Comparison of ENCODE assay signal across 11 cellular contexts in the genomic region with DNA sequence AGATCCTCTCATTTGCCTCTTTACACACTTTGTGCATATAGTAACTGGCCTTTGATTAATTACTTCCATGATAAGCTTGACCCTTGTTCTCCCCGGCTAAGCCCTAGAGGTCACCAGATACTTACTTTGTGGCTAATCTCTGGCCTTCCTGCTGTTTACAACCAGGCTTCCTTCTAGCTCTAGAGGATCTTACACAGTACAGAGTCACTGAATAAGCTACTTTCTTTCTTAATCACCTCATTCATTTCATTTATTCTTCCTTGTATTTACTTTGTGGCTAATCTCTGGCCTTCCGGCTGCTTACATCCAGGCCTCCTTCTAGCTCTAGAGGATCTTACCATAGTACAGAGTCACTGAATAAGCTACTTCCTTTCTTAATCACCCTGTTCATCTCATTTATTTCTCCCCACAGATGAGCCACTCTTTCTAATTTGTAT.
DNase-seq lines count a peak whose midpoint lies in the region; ATAC-seq, FAIRE-seq and TF ChIP-seq lines count a peak whose summit lies in the region.
"Had no signal": no experiment of that assay in that cellular context is flagged by ENCODE, and none has a peak within 500 bp of the region (broad histone marks: within the 10 kb centered on the region; RNA-seq: fewer than 3 reads in every experiment).

No MANE protein-coding gene starts in this region.

- in situ Hi-C loops in IMR-90 (cut with MboI; ENCODE audit: low sequenced_read_pairs): no loop called here
- in situ Hi-C loops in HepG2 (cut with HindIII; ENCODE audit: extremely low pct_ligation_motif_present, low pct_unique_long_range_greater_than_20kb): no loop called here

- no peak overlapping the region for H4K5ac ChIP-seq in IMR-90 (ENCODE audit: low read depth, low read length)

- no peak overlapping the region for H3K4me2 ChIP-seq in IMR-90 (ENCODE audit: low read depth, low read length)
- H3K4me2 ChIP-seq in HepG2 (ENCODE audit: low read depth, low read length): no peak overlapping the region

- no peak overlapping the region for H3K18ac ChIP-seq in IMR-90 (ENCODE audit: low read depth, low read length)

- no peak overlapping the region for H2BK15ac ChIP-seq in IMR-90 (ENCODE audit: low read depth, low read length)

- no peak for TF ChIP-seq EP300 in HepG2 (IDR thresholded peaks at IDR 0.05; ENCODE audit: low read depth in 2 of 2, low read length in 2 of 2)
- no peak for TF ChIP-seq EP300 in HepG2 (CRISPR knock-in tag; IDR thresholded peaks at IDR 0.05; ENCODE audit: borderline replicate concordance)

- H3K36me3 ChIP-seq in IMR-90 (ENCODE audit: control insufficient read depth, insufficient read depth, low read length) (no peaks in the 10 kb centered on the region), body of pancreas (replicated peaks in 1 of 2; ENCODE audit: insufficient read depth in 1 of 2, low read depth in 2 of 2) (no peaks in the 10 kb centered on the region), HepG2 (replicated peaks in 1 of 2; ENCODE audit: control insufficient read depth in 1 of 2, insufficient read depth in 2 of 2, low read length in 2 of 2) (no peaks in the 10 kb centered on the region)

- no peak overlapping the region for H3K4ac ChIP-seq in IMR-90 (ENCODE audit: low read depth, low read length)

- H2BK120ac ChIP-seq in IMR-90 (ENCODE audit: low read depth, low read length): no peak overlapping the region

- peaks cover 2% of the 10 kb centered on the region for H3K36me3 Mint-ChIP-seq in T-helper 17 cell (ENCODE audit: low read depth)
- H3K36me3 Mint-ChIP-seq: IgD-negative memory B cell had no signal

- POLR2A ChIA-PET in IMR-90 (lab: Charles Lee; ENCODE audit: unreplicated experiment): no interaction called here
- POLR2A ChIA-PET in HepG2 (lab: Yijun Ruan, JAX): no interaction called here

- peaks cover 2% of the 10 kb centered on the region; the same call in 1 of the 2 replicates for H3K9me3 ChIP-seq in IMR-90 (ENCODE audit: control insufficient read depth, insufficient read depth, low read length)
- H3K9me3 ChIP-seq in body of pancreas: no peaks in the 10 kb centered on the region
- H3K9me3 ChIP-seq in HepG2 (ENCODE audit: low read length): no peaks in the 10 kb centered on the region
- H3K9me3 ChIP-seq in T-helper 17 cell (ENCODE audit: control insufficient read depth, low read length, poor library complexity, severe bottlenecking): no peaks in the 10 kb centered on the region

- CTCF ChIA-PET in IMR-90 (lab: Yijun Ruan, JAX) (interaction anchor here (0.7 to 1.9 kb wide), 13 partner anchors 11 to 450 kb away, joined by 3 to 12 read pairs (median 3); no protein-coding TSS in a partner anchor), HepG2 (lab: Yijun Ruan, JAX; ENCODE audit: low intra/inter-chr PET ratio, low total read pairs) (no interaction called here)

- H3K4me3 Mint-ChIP-seq in T-helper 17 cell: no peak overlapping the region
- H3K4me3 Mint-ChIP-seq: IgD-negative memory B cell had no signal

- H2AFZ ChIP-seq in IMR-90 (replicated peaks; ENCODE audit: low read length, poor library complexity) (no peak overlapping the region), HepG2 (ENCODE audit: low read length) (no peak overlapping the region)

- BruUV-seq in IMR-90 (replicated peaks; lab: Mats Ljungman, UMichigan): no TSS peak
- BruUV-seq in HepG2 (replicated peaks; lab: Mats Ljungman, UMichigan): no TSS peak

- H3K4me1 Mint-ChIP-seq in T-helper 17 cell: no peaks in the 10 kb centered on the region
- H3K4me1 Mint-ChIP-seq: IgD-negative memory B cell had no signal

- H2BK20ac ChIP-seq in IMR-90 (ENCODE audit: low read depth, low read length): no peak overlapping the region

- H3K27ac Mint-ChIP-seq in T-helper 17 cell: no peak overlapping the region
- H3K27ac Mint-ChIP-seq: IgD-negative memory B cell had no signal

- ATAC-seq in IMR-90 (ENCODE audit: low read depth): peak; percentile 98
- ATAC-seq in body of pancreas: peak; percentile 78
- ATAC-seq in HepG2: no peak
- ATAC-seq in T-helper 17 cell: no peak
- no peak for ATAC-seq in activated CD4-positive, CD25-positive, alpha-beta regulatory T cell treated with anti-CD3 and anti-CD28 coated beads, Interleukin-2, amount 50 U/mL, for 24 hours
- no peak for ATAC-seq in GM18907 (IDR thresholded peaks at IDR 0.05; ENCODE audit: unreplicated experiment)

- H3K56ac ChIP-seq in IMR-90 (ENCODE audit: extremely low read depth, insufficient read depth, low read length): no peak overlapping the region

- peak; percentile 28; the same call in 1 of the 2 replicates for TF ChIP-seq RAD21 in IMR-90 (IDR thresholded peaks at IDR 0.05; ENCODE audit: low read length)
- TF ChIP-seq RAD21 in HepG2 (CRISPR knock-in tag; IDR thresholded peaks at IDR 0.05): no peak

- H3K4me3 ChIP-seq in AG10803 (ENCODE audit: low read length) (no peak overlapping the region), IMR-90 (ENCODE audit: insufficient read depth, low read depth, low read length) (no peak overlapping the region), body of pancreas (no peak overlapping the region), HepG2 (replicated peaks in 1 of 3; ENCODE audit: insufficient read depth in 1 of 3, low read depth in 2 of 3, low read length in 3 of 3) (no peak overlapping the region)

- no peak for TF ChIP-seq POLR2A in IMR-90 (IDR thresholded peaks at IDR 0.05; ENCODE audit: low read depth, low read length)
- no peak for TF ChIP-seq POLR2A in body of pancreas (IDR thresholded peaks at IDR 0.05)
- no peak for TF ChIP-seq POLR2A in HepG2 (IDR thresholded peaks at IDR 0.05; ENCODE audit: insufficient read depth in 1 of 2, low read depth in 2 of 2, low read length in 2 of 2)

- H3K79me1 ChIP-seq in IMR-90 (ENCODE audit: low read depth in 1 of 2, low read length in 2 of 2): no peaks in the 10 kb centered on the region

- intact Hi-C loops in IMR-90 (cut with micrococcal nuclease): loop anchor here (1.0 to 5.0 kb wide), 2 partner anchors 145 to 422 kb away; partner anchors contain the start of gene C1orf21
- intact Hi-C loops in body of pancreas (cut with DNase I): loop anchor here (10.0 kb wide), 1 partner anchor 422 kb away; no protein-coding TSS in a partner anchor
- intact Hi-C loops in HepG2 (cut with micrococcal nuclease; ENCODE audit: unreplicated experiment): no loop called here

- no peak overlapping the region for H4K8ac ChIP-seq in IMR-90 (ENCODE audit: low read depth in 2 of 2, low read length in 2 of 2)

- H3K9ac ChIP-seq in IMR-90 (ENCODE audit: low read depth, low read length) (no peak overlapping the region), HepG2 (ENCODE audit: insufficient read depth, low read depth, low read length) (no peak overlapping the region)

- peaks cover 6% of the 10 kb centered on the region; the same call in 1 of the 2 replicates for H3K9me1 ChIP-seq in IMR-90 (ENCODE audit: insufficient read depth, low read length)

- DNase-seq in AG10803 (ENCODE audit: low read depth) (peak; percentile 50), IMR-90 (peak; percentile 91), body of pancreas (peak; percentile 38 to 63 (median 42)), HepG2 (ENCODE audit: low spot score) (no peak), T-helper 17 cell (no peak), mesenteric fat pad (ENCODE audit: low spot score) (no peak)
- DNase-seq: stimulated activated CD4-positive, alpha-beta T cell treated with anti-CD3 and anti-CD28 coated beads, Interleukin-4, amount 100 ng/mL, for 24 hours had no signal

- no peaks in the 10 kb centered on the region for H3K79me2 ChIP-seq in HepG2 (ENCODE audit: insufficient read depth, low read length)

- H3K4me1 ChIP-seq in IMR-90 (ENCODE audit: control insufficient read depth, insufficient read depth, low read length) (0 out of 2 replicates have a peak, but pooled peaks cover 2% of the 10 kb centered on the region), body of pancreas (peaks cover 28% of the 10 kb centered on the region), HepG2 (ENCODE audit: insufficient read depth, low read length) (no peaks in the 10 kb centered on the region)

- no peak overlapping the region for H2AK9ac ChIP-seq in IMR-90 (replicated peaks; ENCODE audit: low read depth, low read length, poor library complexity)

- H4K20me1 ChIP-seq in IMR-90 (ENCODE audit: insufficient read depth, low read length) (peaks cover 2% of the 10 kb centered on the region; the same call in 1 of the 2 replicates), HepG2 (ENCODE audit: insufficient read depth, low read length) (no peaks in the 10 kb centered on the region)

- no peak overlapping the region for H3K14ac ChIP-seq in IMR-90 (replicated peaks; ENCODE audit: low read depth, low read length)

- peak; percentile 39 for TF ChIP-seq CTCF in AG10803 (conservative IDR thresholded peaks at IDR 0.05; ENCODE audit: low read length)
- TF ChIP-seq CTCF in IMR-90 (conservative IDR thresholded peaks at IDR 0.05; ENCODE audit: low read depth, low read length): peak; percentile 26; the same call in 1 of the 2 replicates
- TF ChIP-seq CTCF in body of pancreas (IDR thresholded peaks at IDR 0.05): peak in 5 of 7 experiments; percentile 18 to 59 (median 52)
- TF ChIP-seq CTCF in HepG2 (CRISPR knock-in tag; IDR thresholded peaks at IDR 0.05): no peak

- H3K27ac ChIP-seq in IMR-90 (ENCODE audit: insufficient read depth, low read length) (no peak overlapping the region), body of pancreas (peak overlapping the region in 3 of 4 donors; percentile 7 to 33 (median 32)), HepG2 (ENCODE audit: extremely low read length, insufficient read depth, low read length) (no peak overlapping the region)

- peak overlapping the region; percentile 54 for H2BK5ac ChIP-seq in IMR-90 (ENCODE audit: low read depth, low read length, poor library complexity, severe bottlenecking)

- H4K91ac ChIP-seq in IMR-90 (ENCODE audit: insufficient read depth, low read depth, low read length): no peak overlapping the region

- no peak for FAIRE-seq in HepG2 (lab: Jason Lieb, UNC)
- FAIRE-seq: keratinocyte had no signal

- dilution Hi-C loops in IMR-90 (cut with HindIII; ENCODE audit: low sequenced_read_pairs, unreplicated experiment): no loop called here

- no CpG with 5 or more reads among the region's 2 CpGs for WGBS in IMR-90 (ENCODE audit: extremely low coverage in 2 of 2, insufficient read length in 1 of 2), 2 experiments
- 18 to 21% methylated on average over 2 of the region's 2 CpGs for WGBS in body of pancreas, 2 donors
- 34% methylated on average over 2 of the region's 2 CpGs for WGBS in HepG2 (ENCODE audit: low lambda C conversion rate)

- H2AK5ac ChIP-seq in IMR-90 (ENCODE audit: low read depth, low read length): no peak overlapping the region

- H3K27me3 Mint-ChIP-seq in T-helper 17 cell: peaks cover 15% of the 10 kb centered on the region

- H3K27me3 ChIP-seq in IMR-90 (ENCODE audit: control insufficient read depth, insufficient read depth, low read length): peaks cover 41% of the 10 kb centered on the region
- no peaks in the 10 kb centered on the region for H3K27me3 ChIP-seq in body of pancreas
- no peaks in the 10 kb centered on the region for H3K27me3 ChIP-seq in HepG2 (ENCODE audit: control insufficient read depth in 1 of 2, insufficient read depth in 2 of 2, low read length in 2 of 2)

- H3K23ac ChIP-seq in IMR-90 (ENCODE audit: low read depth, low read length): no peak overlapping the region

TF ChIP-seq in IMR-90, 13 proteins besides CTCF, POLR2A, EP300 and RAD21 (continues in another document):
- peak; percentile 79 for TF ChIP-seq RCOR1 (IDR thresholded peaks at IDR 0.05; ENCODE audit: insufficient replicate concordance, low read length)

TF ChIP-seq in HepG2, 621 proteins besides CTCF, POLR2A, EP300 and RAD21 (continues in another document):
- TF ChIP-seq ERF (CRISPR knock-in tag; IDR thresholded peaks at IDR 0.05): no peak
- no peak for TF ChIP-seq ARHGAP35 (CRISPR knock-in tag; IDR thresholded peaks at IDR 0.05; ENCODE audit: borderline replicate concordance)

Comparison
In these comparisons a context has a peak if more than half of its experiments do, and no peak if none do; other contexts are left out.
1. DNase-seq: peak in AG10803 (single experiment), IMR-90 (single experiment) and body of pancreas (4 of 4); none in HepG2 (single experiment), T-helper 17 cell (0 of 3) and mesenteric fat pad (single experiment).
2. ATAC-seq: peak in IMR-90 (single experiment) and body of pancreas (single experiment); none in HepG2 (single experiment), T-helper 17 cell (single experiment), activated CD4-positive, CD25-positive, alpha-beta regulatory T cell treated with anti-CD3 and anti-CD28 coated beads, Interleukin-2, amount 50 U/mL, for 24 hours (0 of 2) and GM18907 (single experiment).
3. H3K27ac ChIP-seq: peak in body of pancreas (3 of 4); none in IMR-90 (single experiment) and HepG2 (single experiment).